9 cellular contexts compared by ENCODE assay signal in the genomic region with DNA sequence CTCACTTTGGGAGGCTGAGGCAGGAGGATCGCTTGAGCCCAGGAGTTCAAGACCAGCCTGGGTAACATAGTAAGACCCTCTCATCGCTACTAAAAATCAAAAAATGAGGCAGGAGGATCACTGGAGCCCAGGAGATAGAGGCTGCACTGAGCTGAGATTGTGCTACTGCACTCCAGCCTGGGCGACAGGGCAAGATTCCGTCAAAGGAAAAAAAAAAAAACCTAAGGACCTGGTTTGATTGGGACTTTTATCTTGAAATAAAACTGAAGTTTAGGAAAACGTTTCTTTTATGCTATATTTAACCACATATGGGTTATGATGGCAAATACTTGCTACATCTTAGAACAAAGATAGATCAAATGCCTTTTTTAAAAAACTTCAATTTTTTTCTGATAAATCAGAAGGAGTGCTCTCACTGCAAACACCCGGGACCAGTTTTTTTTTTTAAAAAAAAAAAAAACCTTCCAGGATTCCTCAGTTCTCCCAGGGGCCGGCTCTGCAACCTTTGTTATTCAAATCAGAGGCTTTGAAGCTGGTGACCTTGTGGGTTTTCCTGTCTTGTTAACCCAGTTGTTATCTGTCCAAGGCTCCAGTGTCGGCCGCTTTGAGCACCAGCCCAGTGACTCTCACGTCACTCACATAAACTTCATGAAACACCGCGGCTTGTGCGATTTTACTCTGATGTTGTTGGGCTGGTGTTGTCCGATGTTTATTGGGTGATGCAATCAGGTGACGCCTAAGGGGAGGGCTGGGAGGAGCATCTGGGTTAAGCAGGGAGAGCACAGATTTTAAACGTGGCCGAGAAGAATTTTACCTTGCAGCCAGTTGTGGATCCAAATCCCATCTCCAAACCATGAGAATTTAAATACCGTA. TPM values are rescaled to one million over a fixed set of nuclear protein-coding genes. Genes with fewer than 3 reads are reported as not detected.
DNase-seq lines count a peak whose midpoint lies in the region; ATAC-seq and TF ChIP-seq lines count a peak whose summit lies in the region.
"Had no signal": no experiment of that assay in that cellular context is flagged by ENCODE, and none has a peak within 500 bp of the region (broad histone marks: within the 10 kb centered on the region; RNA-seq: fewer than 3 reads in every experiment).

No MANE protein-coding gene starts in this region.

- POLR2A ChIA-PET in PC-3 (lab: Charles Lee; ENCODE audit: unreplicated experiment) (no interaction called here), MCF 10A (lab: Yijun Ruan, JAX) (interaction anchor here (0.6 to 1.0 kb wide), 2 partner anchors 9 to 16 kb away, joined by 3 read pairs; no protein-coding TSS in a partner anchor)

- H3K79me2 ChIP-seq in PC-3 (ENCODE audit: low read length) = no peaks in the 10 kb centered on the region

- no peaks in the 10 kb centered on the region for H3K27me3 Mint-ChIP-seq in MCF 10A (ENCODE audit: insufficient read depth, unreplicated experiment)

- no peaks in the 10 kb centered on the region for H3K36me3 Mint-ChIP-seq in MCF 10A (ENCODE audit: insufficient read depth, unreplicated experiment)

- 0 out of 2 replicates have a peak, but pooled peaks cover 9% of the 10 kb centered on the region for H3K4me1 ChIP-seq in PC-3 (ENCODE audit: insufficient read depth, low read length)

- no peaks in the 10 kb centered on the region for H3K9me3 Mint-ChIP-seq in MCF 10A (ENCODE audit: unreplicated experiment)

- intact Hi-C loops in PC-3 (cut with micrococcal nuclease) = no loop called here
- intact Hi-C loops in MCF 10A (cut with micrococcal nuclease) = no loop called here

- CTCF ChIA-PET in PC-3 (lab: Charles Lee) = no interaction called here
- CTCF ChIA-PET in MCF 10A (lab: Yijun Ruan, JAX) = interaction anchor here (0.6 to 2.7 kb wide), 4 partner anchors 86 to 1575 kb away, joined by 3 to 15 read pairs (median 4); no protein-coding TSS in a partner anchor

- H3K9me2 ChIP-seq in PC-3 (replicated peaks; ENCODE audit: low read length) = no peaks in the 10 kb centered on the region

- peak overlapping the region; percentile 52 for H2AFZ ChIP-seq in PC-3 (ENCODE audit: low read length)

- peak overlapping the region; percentile 59 for H3K4me3 Mint-ChIP-seq in MCF 10A (ENCODE audit: unreplicated experiment)

- peaks cover 7% of the 10 kb centered on the region for H3K4me1 Mint-ChIP-seq in MCF 10A (ENCODE audit: insufficient read depth, unreplicated experiment)

- peak; percentile 39 for DNase-seq in AG09309 (ENCODE audit: low read depth)
- DNase-seq in HPDE6-E6E7 (ENCODE audit: extremely low spot score) = peak; percentile 91
- DNase-seq in PC-3 = peak; percentile 85
- peak; percentile 94 for DNase-seq in MCF 10A (ENCODE audit: unreplicated experiment)
- DNase-seq in kidney epithelial cell (ENCODE audit: low read depth) = peak; percentile 59
- DNase-seq in stimulated activated CD4-positive, alpha-beta T cell treated with anti-CD3 and anti-CD28 coated beads, TNF-alpha, amount 100 ng/mL, for 48 hours (ENCODE audit: low read depth in 3 of 3) = peak in 2 of 3 donors; percentile 7 to 23

- H3K27ac Mint-ChIP-seq in MCF 10A (ENCODE audit: low read depth, unreplicated experiment) = peak overlapping the region; percentile 80

- H3K9me3 ChIP-seq in PC-3 (ENCODE audit: low read length) = no peaks in the 10 kb centered on the region
- H3K9me3 ChIP-seq: tibial nerve had no signal

- TF ChIP-seq CTCF in AG09309 (IDR thresholded peaks at IDR 0.05; ENCODE audit: control insufficient read depth, insufficient read depth, low read depth, low read length, missing control alignments) (no peak), PC-3 (conservative IDR thresholded peaks at IDR 0.05; ENCODE audit: low read depth, low read length) (no peak), MCF 10A (IDR thresholded peaks at IDR 0.05; ENCODE audit: unreplicated experiment) (no peak), kidney epithelial cell (IDR thresholded peaks at IDR 0.05; ENCODE audit: insufficient read depth, low read length, poor library complexity, severe bottlenecking) (no peak)

- ATAC-seq in PC-3 (peak; percentile 95), HG03378 (IDR thresholded peaks at IDR 0.05; ENCODE audit: unreplicated experiment) (no peak), HG03159 (IDR thresholded peaks at IDR 0.05; ENCODE audit: unreplicated experiment) (no peak)

- BruUV-seq in PC-3 (replicated peaks; lab: Mats Ljungman, UMichigan) (TSS peak; percentile 81), MCF 10A (replicated peaks; lab: Mats Ljungman, UMichigan) (TSS peak; percentile 93)

- no peaks in the 10 kb centered on the region for H3K36me3 ChIP-seq in PC-3 (ENCODE audit: low read depth, low read length)
- H3K36me3 ChIP-seq in kidney epithelial cell (ENCODE audit: control insufficient read depth, insufficient read depth, low read length) = no peaks in the 10 kb centered on the region
- H3K36me3 ChIP-seq: tibial nerve had no signal

- H3K27ac ChIP-seq in PC-3 (ENCODE audit: low read length) = no peak overlapping the region

- no peaks in the 10 kb centered on the region for H3F3A ChIP-seq in PC-3 (ENCODE audit: low read length, unreplicated experiment)

- no peaks in the 10 kb centered on the region for H3K27me3 ChIP-seq in PC-3 (ENCODE audit: low read length)
- no peaks in the 10 kb centered on the region for H3K27me3 ChIP-seq in kidney epithelial cell (ENCODE audit: control insufficient read depth, insufficient read depth, low read length)
- H3K27me3 ChIP-seq: tibial nerve had no signal

- H3K4me2 ChIP-seq in PC-3 (ENCODE audit: low read length) = peak overlapping the region; percentile 57

- no peak overlapping the region for H3K4me3 ChIP-seq in AG09309 (ENCODE audit: control insufficient read depth, low read depth, low read length)
- peak overlapping the region; percentile 24; the same call in 1 of the 2 replicates for H3K4me3 ChIP-seq in PC-3 (ENCODE audit: low read length)
- no peak overlapping the region for H3K4me3 ChIP-seq in kidney epithelial cell (ENCODE audit: low read depth, low read length)
- H3K4me3 ChIP-seq: tibial nerve had no signal

- no peaks in the 10 kb centered on the region for H4K20me1 ChIP-seq in PC-3 (ENCODE audit: low read length)

- no peak overlapping the region for H3K9ac ChIP-seq in PC-3 (ENCODE audit: low read length)

RNA-seq across cellular contexts. Expression of gene SLC22A11, which starts 10.5 kb away (rescaled TPM):
- total RNA-seq in PC-3 (2014; rRNA removed) (not detected in 2 replicates), MCF 10A (2022) (not detected in 2 replicates), kidney epithelial cell (not detected in 2 replicates)
- total RNA-seq: tibial nerve had no signal

RNA-seq across cellular contexts. Expression of gene SLC22A12, which starts 24.7 kb away (rescaled TPM):
- total RNA-seq in PC-3 (2014; rRNA removed) (not detected in 2 replicates), MCF 10A (2022) (not detected in 2 replicates), kidney epithelial cell (not detected in 2 replicates)

Comparison
In these comparisons a context has a peak if more than half of its experiments do, and no peak if none do; other contexts are left out.
1. DNase-seq: peak in every context shown above with its lines; median percentile 94 in MCF 10A; 91 in HPDE6-E6E7; 85 in PC-3; 59 in kidney epithelial cell; 39 in AG09309; 15 in stimulated activated CD4-positive, alpha-beta T cell treated with anti-CD3 and anti-CD28 coated beads, TNF-alpha, amount 100 ng/mL, for 48 hours.